In genomic region chr1:156751724-156752481, GRCh38 we compare ENCODE assay signal across 1 cellular context.
TF ChIP-seq lines count a peak whose summit lies in the region.

No MANE protein-coding gene starts in this region.

TF ChIP-seq in HepG2, 621 proteins besides CTCF, POLR2A, EP300 and RAD21 (continued from another document and continues in another):
- TF ChIP-seq, protein P1, sequence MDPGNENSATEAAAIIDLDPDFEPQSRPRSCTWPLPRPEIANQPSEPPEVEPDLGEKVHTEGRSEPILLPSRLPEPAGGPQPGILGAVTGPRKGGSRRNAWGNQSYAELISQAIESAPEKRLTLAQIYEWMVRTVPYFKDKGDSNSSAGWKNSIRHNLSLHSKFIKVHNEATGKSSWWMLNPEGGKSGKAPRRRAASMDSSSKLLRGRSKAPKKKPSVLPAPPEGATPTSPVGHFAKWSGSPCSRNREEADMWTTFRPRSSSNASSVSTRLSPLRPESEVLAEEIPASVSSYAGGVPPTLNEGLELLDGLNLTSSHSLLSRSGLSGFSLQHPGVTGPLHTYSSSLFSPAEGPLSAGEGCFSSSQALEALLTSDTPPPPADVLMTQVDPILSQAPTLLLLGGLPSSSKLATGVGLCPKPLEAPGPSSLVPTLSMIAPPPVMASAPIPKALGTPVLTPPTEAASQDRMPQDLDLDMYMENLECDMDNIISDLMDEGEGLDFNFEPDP (CRISPR knock-in tag; conservative IDR thresholded peaks at IDR 0.05), result 0 out of 2 replicates have a peak, but pooled peaks have one; percentile 30
- TF ChIP-seq AGO2 (optimal IDR thresholded peaks at IDR 0.05; ENCODE audit: low read depth, low read length), result peak; percentile 61
- TF ChIP-seq DR1 (CRISPR knock-in tag; IDR thresholded peaks at IDR 0.05), result 0 out of 2 replicates have a peak, but pooled peaks have one; percentile 11
- TF ChIP-seq, protein P2, sequence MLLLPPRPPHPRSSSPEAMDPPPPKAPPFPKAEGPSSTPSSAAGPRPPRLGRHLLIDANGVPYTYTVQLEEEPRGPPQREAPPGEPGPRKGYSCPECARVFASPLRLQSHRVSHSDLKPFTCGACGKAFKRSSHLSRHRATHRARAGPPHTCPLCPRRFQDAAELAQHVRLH (CRISPR knock-in tag; IDR thresholded peaks at IDR 0.05; ENCODE audit: borderline replicate concordance, low read depth), result peak; percentile 81; the same call in 1 of the 2 replicates
- TF ChIP-seq SETDB1 (CRISPR knock-in tag; IDR thresholded peaks at IDR 0.05; ENCODE audit: borderline replicate concordance), result no peak
- peak; percentile 70 for TF ChIP-seq ARNTL (CRISPR knock-in tag; IDR thresholded peaks at IDR 0.05)
- TF ChIP-seq, protein P3, sequence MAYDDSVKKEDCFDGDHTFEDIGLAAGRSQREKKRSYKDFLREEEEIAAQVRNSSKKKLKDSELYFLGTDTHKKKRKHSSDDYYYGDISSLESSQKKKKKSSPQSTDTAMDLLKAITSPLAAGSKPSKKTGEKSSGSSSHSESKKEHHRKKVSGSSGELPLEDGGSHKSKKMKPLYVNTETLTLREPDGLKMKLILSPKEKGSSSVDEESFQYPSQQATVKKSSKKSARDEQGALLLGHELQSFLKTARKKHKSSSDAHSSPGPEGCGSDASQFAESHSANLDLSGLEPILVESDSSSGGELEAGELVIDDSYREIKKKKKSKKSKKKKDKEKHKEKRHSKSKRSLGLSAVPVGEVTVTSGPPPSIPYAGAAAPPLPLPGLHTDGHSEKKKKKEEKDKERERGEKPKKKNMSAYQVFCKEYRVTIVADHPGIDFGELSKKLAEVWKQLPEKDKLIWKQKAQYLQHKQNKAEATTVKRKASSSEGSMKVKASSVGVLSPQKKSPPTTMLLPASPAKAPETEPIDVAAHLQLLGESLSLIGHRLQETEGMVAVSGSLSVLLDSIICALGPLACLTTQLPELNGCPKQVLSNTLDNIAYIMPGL (CRISPR knock-in tag; IDR thresholded peaks at IDR 0.05; ENCODE audit: borderline replicate concordance in 1 of 2, low read depth in 1 of 2), result peak; percentile 46 to 85; a peak in 3 of 4 replicates
- TF ChIP-seq ZFP90 (CRISPR knock-in tag; IDR thresholded peaks at IDR 0.05; ENCODE audit: borderline replicate concordance), result peak; percentile 24; the same call in 1 of the 2 replicates
- peak; percentile 86 for TF ChIP-seq ZFX (CRISPR knock-in tag; IDR thresholded peaks at IDR 0.05; ENCODE audit: low read depth)
- no peak for TF ChIP-seq ZNF549 (CRISPR knock-in tag; IDR thresholded peaks at IDR 0.05)
- TF ChIP-seq TFAP4 (IDR thresholded peaks at IDR 0.05; ENCODE audit: borderline replicate concordance, low read depth), result peak; percentile 14; the same call in 1 of the 2 replicates
- TF ChIP-seq, protein P4, sequence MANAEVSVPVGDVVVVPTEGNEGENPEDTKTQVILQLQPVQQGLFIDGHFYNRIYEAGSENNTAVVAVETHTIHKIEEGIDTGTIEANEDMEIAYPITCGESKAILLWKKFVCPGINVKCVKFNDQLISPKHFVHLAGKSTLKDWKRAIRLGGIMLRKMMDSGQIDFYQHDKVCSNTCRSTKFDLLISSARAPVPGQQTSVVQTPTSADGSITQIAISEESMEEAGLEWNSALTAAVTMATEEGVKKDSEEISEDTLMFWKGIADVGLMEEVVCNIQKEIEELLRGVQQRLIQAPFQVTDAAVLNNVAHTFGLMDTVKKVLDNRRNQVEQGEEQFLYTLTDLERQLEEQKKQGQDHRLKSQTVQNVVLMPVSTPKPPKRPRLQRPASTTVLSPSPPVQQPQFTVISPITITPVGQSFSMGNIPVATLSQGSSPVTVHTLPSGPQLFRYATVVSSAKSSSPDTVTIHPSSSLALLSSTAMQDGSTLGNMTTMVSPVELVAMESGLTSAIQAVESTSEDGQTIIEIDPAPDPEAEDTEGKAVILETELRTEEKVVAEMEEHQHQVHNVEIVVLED (CRISPR knock-in tag; IDR thresholded peaks at IDR 0.05; ENCODE audit: borderline replicate concordance), result peak; percentile 86
- peak; percentile 59; the same call in 1 of the 2 replicates for TF ChIP-seq MEIS1 (CRISPR knock-in tag; IDR thresholded peaks at IDR 0.05; ENCODE audit: borderline replicate concordance)
- TF ChIP-seq POGK (CRISPR knock-in tag; conservative IDR thresholded peaks at IDR 0.05), result peak; percentile 71; the same call in 1 of the 2 replicates
- TF ChIP-seq CREM (IDR thresholded peaks at IDR 0.05), result peak; percentile 45; the same call in 1 of the 2 replicates
- no peak for TF ChIP-seq CREM (CRISPR knock-in tag; IDR thresholded peaks at IDR 0.05)
- no peak for TF ChIP-seq RARG (CRISPR knock-in tag; IDR thresholded peaks at IDR 0.05; ENCODE audit: low read depth)
- TF ChIP-seq ZNF34 (CRISPR knock-in tag; IDR thresholded peaks at IDR 0.05; ENCODE audit: borderline replicate concordance), result 0 out of 2 replicates have a peak, but pooled peaks have one; percentile 57
- TF ChIP-seq HNF1B (CRISPR knock-in tag; IDR thresholded peaks at IDR 0.05), result peak; percentile 86
- peak; percentile 64; the same call in 1 of the 2 replicates for TF ChIP-seq SMAD1 (CRISPR knock-in tag; IDR thresholded peaks at IDR 0.05; ENCODE audit: borderline replicate concordance, low read depth)
- TF ChIP-seq RBFOX2 (IDR thresholded peaks at IDR 0.05; ENCODE audit: low read depth, low read length), result peak; percentile 79
- no peak for TF ChIP-seq FOXP1 (IDR thresholded peaks at IDR 0.05)
- TF ChIP-seq FOXP1 (CRISPR knock-in tag; IDR thresholded peaks at IDR 0.05), result 0 out of 2 replicates have a peak, but pooled peaks have one; percentile 13
- TF ChIP-seq FOXP4 (CRISPR knock-in tag; IDR thresholded peaks at IDR 0.05), result peak; percentile 61; the same call in 1 of the 2 replicates
- TF ChIP-seq IKZF5 (CRISPR knock-in tag; IDR thresholded peaks at IDR 0.05), result peak; percentile 61; the same call in 1 of the 2 replicates
- TF ChIP-seq TRIM24 (CRISPR knock-in tag; IDR thresholded peaks at IDR 0.05), result no peak
- peak; percentile 36; the same call in 1 of the 2 replicates for TF ChIP-seq ISL2 (CRISPR knock-in tag; IDR thresholded peaks at IDR 0.05)
- no peak for TF ChIP-seq SAFB2 (CRISPR knock-in tag; IDR thresholded peaks at IDR 0.05; ENCODE audit: borderline replicate concordance, low read depth)
- peak; percentile 82 for TF ChIP-seq RFXAP (CRISPR knock-in tag; IDR thresholded peaks at IDR 0.05; ENCODE audit: borderline replicate concordance)
- TF ChIP-seq TBP (CRISPR knock-in tag; IDR thresholded peaks at IDR 0.05), result no peak
- TF ChIP-seq, protein P5, sequence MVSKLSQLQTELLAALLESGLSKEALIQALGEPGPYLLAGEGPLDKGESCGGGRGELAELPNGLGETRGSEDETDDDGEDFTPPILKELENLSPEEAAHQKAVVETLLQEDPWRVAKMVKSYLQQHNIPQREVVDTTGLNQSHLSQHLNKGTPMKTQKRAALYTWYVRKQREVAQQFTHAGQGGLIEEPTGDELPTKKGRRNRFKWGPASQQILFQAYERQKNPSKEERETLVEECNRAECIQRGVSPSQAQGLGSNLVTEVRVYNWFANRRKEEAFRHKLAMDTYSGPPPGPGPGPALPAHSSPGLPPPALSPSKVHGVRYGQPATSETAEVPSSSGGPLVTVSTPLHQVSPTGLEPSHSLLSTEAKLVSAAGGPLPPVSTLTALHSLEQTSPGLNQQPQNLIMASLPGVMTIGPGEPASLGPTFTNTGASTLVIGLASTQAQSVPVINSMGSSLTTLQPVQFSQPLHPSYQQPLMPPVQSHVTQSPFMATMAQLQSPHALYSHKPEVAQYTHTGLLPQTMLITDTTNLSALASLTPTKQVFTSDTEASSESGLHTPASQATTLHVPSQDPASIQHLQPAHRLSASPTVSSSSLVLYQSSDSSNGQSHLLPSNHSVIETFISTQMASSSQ (IDR thresholded peaks at IDR 0.05; ENCODE audit: low read depth), result no peak
- TF ChIP-seq, protein P5 (CRISPR knock-in tag; IDR thresholded peaks at IDR 0.05; ENCODE audit: borderline replicate concordance), result peak; percentile 55; the same call in 1 of the 2 replicates
- no peak for TF ChIP-seq MLLT10 (CRISPR knock-in tag; IDR thresholded peaks at IDR 0.05)
- TF ChIP-seq CCDC6 (CRISPR knock-in tag; IDR thresholded peaks at IDR 0.05), result peak; percentile 57
- TF ChIP-seq ZNF503 (CRISPR knock-in tag; IDR thresholded peaks at IDR 0.05), result peak; percentile 37; the same call in 1 of the 2 replicates
- peak; percentile 91 for TF ChIP-seq TFDP1 (CRISPR knock-in tag; IDR thresholded peaks at IDR 0.05; ENCODE audit: borderline replicate concordance)
